In the genomic region with DNA sequence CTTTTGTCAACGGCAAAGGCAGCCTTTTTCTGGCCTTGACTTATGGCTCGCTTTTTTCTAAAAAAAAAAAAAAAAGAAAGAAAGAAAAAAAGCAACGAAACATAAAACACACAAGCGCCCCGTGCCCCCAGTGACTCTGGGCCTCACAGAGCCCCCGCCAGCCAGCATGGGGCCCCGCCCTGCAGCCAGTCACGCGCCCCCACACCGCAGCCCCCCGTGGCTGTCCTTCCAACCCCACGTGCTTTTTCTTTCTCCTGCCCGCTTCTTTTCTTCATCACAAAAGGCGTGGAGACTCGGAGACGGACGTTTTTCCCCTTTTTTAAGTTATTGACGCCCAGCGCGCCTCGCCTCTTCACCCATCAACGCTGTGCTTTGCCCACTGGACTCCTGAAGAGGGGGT, we compare ENCODE assay signal across 1 cellular context.
TF ChIP-seq lines count a peak whose summit lies in the region.

No MANE protein-coding gene starts in this region.

TF ChIP-seq in liver, 16 proteins besides CTCF, POLR2A, EP300 and RAD21 (continued from another document):
- TF ChIP-seq, protein P1, sequence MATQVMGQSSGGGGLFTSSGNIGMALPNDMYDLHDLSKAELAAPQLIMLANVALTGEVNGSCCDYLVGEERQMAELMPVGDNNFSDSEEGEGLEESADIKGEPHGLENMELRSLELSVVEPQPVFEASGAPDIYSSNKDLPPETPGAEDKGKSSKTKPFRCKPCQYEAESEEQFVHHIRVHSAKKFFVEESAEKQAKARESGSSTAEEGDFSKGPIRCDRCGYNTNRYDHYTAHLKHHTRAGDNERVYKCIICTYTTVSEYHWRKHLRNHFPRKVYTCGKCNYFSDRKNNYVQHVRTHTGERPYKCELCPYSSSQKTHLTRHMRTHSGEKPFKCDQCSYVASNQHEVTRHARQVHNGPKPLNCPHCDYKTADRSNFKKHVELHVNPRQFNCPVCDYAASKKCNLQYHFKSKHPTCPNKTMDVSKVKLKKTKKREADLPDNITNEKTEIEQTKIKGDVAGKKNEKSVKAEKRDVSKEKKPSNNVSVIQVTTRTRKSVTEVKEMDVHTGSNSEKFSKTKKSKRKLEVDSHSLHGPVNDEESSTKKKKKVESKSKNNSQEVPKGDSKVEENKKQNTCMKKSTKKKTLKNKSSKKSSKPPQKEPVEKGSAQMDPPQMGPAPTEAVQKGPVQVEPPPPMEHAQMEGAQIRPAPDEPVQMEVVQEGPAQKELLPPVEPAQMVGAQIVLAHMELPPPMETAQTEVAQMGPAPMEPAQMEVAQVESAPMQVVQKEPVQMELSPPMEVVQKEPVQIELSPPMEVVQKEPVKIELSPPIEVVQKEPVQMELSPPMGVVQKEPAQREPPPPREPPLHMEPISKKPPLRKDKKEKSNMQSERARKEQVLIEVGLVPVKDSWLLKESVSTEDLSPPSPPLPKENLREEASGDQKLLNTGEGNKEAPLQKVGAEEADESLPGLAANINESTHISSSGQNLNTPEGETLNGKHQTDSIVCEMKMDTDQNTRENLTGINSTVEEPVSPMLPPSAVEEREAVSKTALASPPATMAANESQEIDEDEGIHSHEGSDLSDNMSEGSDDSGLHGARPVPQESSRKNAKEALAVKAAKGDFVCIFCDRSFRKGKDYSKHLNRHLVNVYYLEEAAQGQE (IDR thresholded peaks at IDR 0.05), result no peak
- no peak for TF ChIP-seq JUND (IDR thresholded peaks at IDR 0.05)
- TF ChIP-seq NR2F2 (IDR thresholded peaks at IDR 0.05), result no peak
- no peak for TF ChIP-seq FOXA2 (IDR thresholded peaks at IDR 0.05)
- TF ChIP-seq, protein P2, sequence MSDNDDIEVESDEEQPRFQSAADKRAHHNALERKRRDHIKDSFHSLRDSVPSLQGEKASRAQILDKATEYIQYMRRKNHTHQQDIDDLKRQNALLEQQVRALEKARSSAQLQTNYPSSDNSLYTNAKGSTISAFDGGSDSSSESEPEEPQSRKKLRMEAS (IDR thresholded peaks at IDR 0.05), result no peak
